ENCODE assay signal across 1 cellular context in the genomic region with DNA sequence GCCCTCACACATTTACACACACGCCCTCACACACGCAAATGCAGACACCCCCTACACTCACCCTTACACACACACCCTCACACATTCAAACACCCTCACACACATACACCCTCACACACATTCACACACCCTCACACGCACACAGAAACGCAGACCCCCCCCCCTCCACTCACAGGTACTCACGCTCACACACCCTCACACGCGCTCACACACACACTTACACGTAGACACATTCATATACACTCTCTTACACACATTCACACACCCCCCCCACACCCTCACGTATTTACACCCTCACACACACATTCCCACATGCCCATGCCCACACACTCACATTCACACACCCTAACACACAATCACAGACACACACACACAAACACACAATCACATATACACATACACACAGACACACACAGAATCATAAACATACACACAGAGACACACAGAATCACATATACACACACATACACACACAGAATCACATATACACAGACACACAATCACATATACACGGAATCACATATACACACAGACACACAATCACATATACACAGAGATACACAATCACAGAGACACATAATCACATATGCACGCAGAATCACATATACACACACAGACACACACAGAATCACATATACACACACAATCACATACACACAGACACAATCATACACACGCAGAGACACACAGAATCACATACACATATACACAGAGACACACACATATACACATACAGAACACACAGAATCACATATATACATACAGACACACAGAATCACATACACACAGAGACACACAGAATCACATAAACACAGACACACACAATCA.
TF ChIP-seq lines count a peak whose summit lies in the region.

No MANE protein-coding gene starts in this region.

TF ChIP-seq in HEK293, 187 proteins besides CTCF, POLR2A, EP300 and RAD21 (continued from another document and continues in another):
- TF ChIP-seq, protein P1, sequence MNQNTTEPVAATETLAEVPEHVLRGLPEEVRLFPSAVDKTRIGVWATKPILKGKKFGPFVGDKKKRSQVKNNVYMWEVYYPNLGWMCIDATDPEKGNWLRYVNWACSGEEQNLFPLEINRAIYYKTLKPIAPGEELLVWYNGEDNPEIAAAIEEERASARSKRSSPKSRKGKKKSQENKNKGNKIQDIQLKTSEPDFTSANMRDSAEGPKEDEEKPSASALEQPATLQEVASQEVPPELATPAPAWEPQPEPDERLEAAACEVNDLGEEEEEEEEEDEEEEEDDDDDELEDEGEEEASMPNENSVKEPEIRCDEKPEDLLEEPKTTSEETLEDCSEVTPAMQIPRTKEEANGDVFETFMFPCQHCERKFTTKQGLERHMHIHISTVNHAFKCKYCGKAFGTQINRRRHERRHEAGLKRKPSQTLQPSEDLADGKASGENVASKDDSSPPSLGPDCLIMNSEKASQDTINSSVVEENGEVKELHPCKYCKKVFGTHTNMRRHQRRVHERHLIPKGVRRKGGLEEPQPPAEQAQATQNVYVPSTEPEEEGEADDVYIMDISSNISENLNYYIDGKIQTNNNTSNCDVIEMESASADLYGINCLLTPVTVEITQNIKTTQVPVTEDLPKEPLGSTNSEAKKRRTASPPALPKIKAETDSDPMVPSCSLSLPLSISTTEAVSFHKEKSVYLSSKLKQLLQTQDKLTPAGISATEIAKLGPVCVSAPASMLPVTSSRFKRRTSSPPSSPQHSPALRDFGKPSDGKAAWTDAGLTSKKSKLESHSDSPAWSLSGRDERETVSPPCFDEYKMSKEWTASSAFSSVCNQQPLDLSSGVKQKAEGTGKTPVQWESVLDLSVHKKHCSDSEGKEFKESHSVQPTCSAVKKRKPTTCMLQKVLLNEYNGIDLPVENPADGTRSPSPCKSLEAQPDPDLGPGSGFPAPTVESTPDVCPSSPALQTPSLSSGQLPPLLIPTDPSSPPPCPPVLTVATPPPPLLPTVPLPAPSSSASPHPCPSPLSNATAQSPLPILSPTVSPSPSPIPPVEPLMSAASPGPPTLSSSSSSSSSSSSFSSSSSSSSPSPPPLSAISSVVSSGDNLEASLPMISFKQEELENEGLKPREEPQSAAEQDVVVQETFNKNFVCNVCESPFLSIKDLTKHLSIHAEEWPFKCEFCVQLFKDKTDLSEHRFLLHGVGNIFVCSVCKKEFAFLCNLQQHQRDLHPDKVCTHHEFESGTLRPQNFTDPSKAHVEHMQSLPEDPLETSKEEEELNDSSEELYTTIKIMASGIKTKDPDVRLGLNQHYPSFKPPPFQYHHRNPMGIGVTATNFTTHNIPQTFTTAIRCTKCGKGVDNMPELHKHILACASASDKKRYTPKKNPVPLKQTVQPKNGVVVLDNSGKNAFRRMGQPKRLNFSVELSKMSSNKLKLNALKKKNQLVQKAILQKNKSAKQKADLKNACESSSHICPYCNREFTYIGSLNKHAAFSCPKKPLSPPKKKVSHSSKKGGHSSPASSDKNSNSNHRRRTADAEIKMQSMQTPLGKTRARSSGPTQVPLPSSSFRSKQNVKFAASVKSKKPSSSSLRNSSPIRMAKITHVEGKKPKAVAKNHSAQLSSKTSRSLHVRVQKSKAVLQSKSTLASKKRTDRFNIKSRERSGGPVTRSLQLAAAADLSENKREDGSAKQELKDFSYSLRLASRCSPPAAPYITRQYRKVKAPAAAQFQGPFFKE (tag by site-specific recombination; IDR thresholded peaks at IDR 0.05; ENCODE audit: borderline replicate concordance): no peak
- no peak for TF ChIP-seq ZNF596 (tag by site-specific recombination; IDR thresholded peaks at IDR 0.05)
- TF ChIP-seq TRIM28 (IDR thresholded peaks at IDR 0.05; ENCODE audit: borderline replicate concordance, low read length): no peak
- TF ChIP-seq KLF8 (tag by site-specific recombination; IDR thresholded peaks at IDR 0.05): no peak
- peak; percentile 98 for TF ChIP-seq ZFHX2 (tag by site-specific recombination; conservative IDR thresholded peaks at IDR 0.05)
- TF ChIP-seq ZNF558 (tag by site-specific recombination; IDR thresholded peaks at IDR 0.05): no peak
- TF ChIP-seq KLF16 (tag by site-specific recombination; IDR thresholded peaks at IDR 0.05): no peak
- no peak for TF ChIP-seq ZNF785 (tag by site-specific recombination; IDR thresholded peaks at IDR 0.05)
- TF ChIP-seq ZNF555 (tag by site-specific recombination; conservative IDR thresholded peaks at IDR 0.05): no peak
- no peak for TF ChIP-seq SALL2 (tag by site-specific recombination; IDR thresholded peaks at IDR 0.05; ENCODE audit: borderline replicate concordance)
- no peak for TF ChIP-seq ZBTB20 (tag by site-specific recombination; IDR thresholded peaks at IDR 0.05)
- TF ChIP-seq ZSCAN30 (tag by site-specific recombination; IDR thresholded peaks at IDR 0.05): no peak
- no peak for TF ChIP-seq ZBTB1 (tag by site-specific recombination; IDR thresholded peaks at IDR 0.05)
- TF ChIP-seq KLF10 (tag by site-specific recombination; IDR thresholded peaks at IDR 0.05): no peak
- TF ChIP-seq GLI2 (tag by site-specific recombination; IDR thresholded peaks at IDR 0.05; ENCODE audit: borderline replicate concordance, low read depth): no peak
- TF ChIP-seq, protein P2, sequence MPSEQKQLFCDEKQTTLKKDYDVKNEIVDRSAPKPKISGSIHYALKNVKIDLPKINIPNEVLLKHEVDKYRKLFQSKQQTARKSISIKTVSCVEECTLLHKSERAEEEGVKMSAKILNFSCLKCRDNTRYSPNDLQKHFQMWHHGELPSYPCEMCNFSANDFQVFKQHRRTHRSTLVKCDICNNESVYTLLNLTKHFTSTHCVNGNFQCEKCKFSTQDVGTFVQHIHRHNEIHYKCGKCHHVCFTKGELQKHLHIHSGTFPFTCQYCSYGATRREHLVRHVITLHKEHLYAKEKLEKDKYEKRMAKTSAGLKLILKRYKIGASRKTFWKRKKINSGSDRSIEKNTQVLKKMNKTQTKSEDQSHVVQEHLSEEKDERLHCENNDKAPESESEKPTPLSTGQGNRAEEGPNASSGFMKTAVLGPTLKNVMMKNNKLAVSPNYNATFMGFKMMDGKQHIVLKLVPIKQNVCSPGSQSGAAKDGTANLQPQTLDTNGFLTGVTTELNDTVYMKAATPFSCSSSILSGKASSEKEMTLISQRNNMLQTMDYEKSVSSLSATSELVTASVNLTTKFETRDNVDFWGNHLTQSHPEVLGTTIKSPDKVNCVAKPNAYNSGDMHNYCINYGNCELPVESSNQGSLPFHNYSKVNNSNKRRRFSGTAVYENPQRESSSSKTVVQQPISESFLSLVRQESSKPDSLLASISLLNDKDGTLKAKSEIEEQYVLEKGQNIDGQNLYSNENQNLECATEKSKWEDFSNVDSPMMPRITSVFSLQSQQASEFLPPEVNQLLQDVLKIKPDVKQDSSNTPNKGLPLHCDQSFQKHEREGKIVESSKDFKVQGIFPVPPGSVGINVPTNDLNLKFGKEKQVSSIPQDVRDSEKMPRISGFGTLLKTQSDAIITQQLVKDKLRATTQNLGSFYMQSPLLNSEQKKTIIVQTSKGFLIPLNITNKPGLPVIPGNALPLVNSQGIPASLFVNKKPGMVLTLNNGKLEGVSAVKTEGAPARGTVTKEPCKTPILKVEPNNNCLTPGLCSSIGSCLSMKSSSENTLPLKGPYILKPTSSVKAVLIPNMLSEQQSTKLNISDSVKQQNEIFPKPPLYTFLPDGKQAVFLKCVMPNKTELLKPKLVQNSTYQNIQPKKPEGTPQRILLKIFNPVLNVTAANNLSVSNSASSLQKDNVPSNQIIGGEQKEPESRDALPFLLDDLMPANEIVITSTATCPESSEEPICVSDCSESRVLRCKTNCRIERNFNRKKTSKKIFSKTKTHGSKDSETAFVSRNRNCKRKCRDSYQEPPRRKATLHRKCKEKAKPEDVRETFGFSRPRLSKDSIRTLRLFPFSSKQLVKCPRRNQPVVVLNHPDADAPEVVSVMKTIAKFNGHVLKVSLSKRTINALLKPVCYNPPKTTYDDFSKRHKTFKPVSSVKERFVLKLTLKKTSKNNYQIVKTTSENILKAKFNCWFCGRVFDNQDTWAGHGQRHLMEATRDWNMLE (tag by site-specific recombination; conservative IDR thresholded peaks at IDR 0.05; ENCODE audit: low read depth): no peak
- TF ChIP-seq, protein P3, sequence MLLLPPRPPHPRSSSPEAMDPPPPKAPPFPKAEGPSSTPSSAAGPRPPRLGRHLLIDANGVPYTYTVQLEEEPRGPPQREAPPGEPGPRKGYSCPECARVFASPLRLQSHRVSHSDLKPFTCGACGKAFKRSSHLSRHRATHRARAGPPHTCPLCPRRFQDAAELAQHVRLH (tag by site-specific recombination; IDR thresholded peaks at IDR 0.05): no peak
- TF ChIP-seq, protein P4, sequence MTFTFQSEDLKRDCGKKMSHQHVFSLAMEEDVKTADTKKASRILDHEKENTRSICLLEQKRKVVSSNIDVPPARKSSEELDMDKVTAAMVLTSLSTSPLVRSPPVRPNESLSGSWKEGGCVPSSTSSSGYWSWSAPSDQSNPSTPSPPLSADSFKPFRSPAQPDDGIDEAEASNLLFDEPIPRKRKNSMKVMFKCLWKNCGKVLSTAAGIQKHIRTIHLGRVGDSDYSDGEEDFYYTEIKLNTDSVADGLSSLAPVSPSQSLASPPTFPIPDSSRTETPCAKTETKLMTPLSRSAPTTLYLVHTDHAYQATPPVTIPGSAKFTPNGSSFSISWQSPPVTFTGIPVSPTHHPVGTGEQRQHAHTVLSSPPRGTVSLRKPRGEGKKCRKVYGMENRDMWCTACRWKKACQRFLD (tag by site-specific recombination; IDR thresholded peaks at IDR 0.05): no peak
- TF ChIP-seq ZNF423 (tag by site-specific recombination; IDR thresholded peaks at IDR 0.05): no peak
- TF ChIP-seq ZNF266 (tag by site-specific recombination; IDR thresholded peaks at IDR 0.05; ENCODE audit: low read depth): 0 out of 2 replicates have a peak, but pooled peaks have one; percentile 3
- no peak for TF ChIP-seq ZNF302 (tag by site-specific recombination; IDR thresholded peaks at IDR 0.05; ENCODE audit: low read depth)
- TF ChIP-seq, protein P5, sequence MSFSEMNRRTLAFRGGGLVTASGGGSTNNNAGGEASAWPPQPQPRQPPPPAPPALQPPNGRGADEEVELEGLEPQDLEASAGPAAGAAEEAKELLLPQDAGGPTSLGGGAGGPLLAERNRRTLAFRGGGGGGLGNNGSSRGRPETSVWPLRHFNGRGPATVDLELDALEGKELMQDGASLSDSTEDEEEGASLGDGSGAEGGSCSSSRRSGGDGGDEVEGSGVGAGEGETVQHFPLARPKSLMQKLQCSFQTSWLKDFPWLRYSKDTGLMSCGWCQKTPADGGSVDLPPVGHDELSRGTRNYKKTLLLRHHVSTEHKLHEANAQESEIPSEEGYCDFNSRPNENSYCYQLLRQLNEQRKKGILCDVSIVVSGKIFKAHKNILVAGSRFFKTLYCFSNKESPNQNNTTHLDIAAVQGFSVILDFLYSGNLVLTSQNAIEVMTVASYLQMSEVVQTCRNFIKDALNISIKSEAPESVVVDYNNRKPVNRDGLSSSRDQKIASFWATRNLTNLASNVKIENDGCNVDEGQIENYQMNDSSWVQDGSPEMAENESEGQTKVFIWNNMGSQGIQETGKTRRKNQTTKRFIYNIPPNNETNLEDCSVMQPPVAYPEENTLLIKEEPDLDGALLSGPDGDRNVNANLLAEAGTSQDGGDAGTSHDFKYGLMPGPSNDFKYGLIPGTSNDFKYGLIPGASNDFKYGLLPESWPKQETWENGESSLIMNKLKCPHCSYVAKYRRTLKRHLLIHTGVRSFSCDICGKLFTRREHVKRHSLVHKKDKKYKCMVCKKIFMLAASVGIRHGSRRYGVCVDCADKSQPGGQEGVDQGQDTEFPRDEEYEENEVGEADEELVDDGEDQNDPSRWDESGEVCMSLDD (tag by site-specific recombination; IDR thresholded peaks at IDR 0.05): no peak
- no peak for TF ChIP-seq GLI4 (tag by site-specific recombination; IDR thresholded peaks at IDR 0.05)
- no peak for TF ChIP-seq ZIC2 (tag by site-specific recombination; IDR thresholded peaks at IDR 0.05)
- no peak for TF ChIP-seq OVOL3 (tag by site-specific recombination; IDR thresholded peaks at IDR 0.05)
- no peak for TF ChIP-seq RBAK (tag by site-specific recombination; IDR thresholded peaks at IDR 0.05)
- no peak for TF ChIP-seq SCRT1 (tag by site-specific recombination; IDR thresholded peaks at IDR 0.05; ENCODE audit: borderline replicate concordance)
- no peak for TF ChIP-seq ZNF521 (tag by site-specific recombination; IDR thresholded peaks at IDR 0.05)
- TF ChIP-seq ZNF768 (tag by site-specific recombination; IDR thresholded peaks at IDR 0.05): no peak
- TF ChIP-seq ZNF133 (tag by site-specific recombination; IDR thresholded peaks at IDR 0.05): no peak
- no peak for TF ChIP-seq BCL11A (tag by site-specific recombination; IDR thresholded peaks at IDR 0.05; ENCODE audit: low read depth)
- TF ChIP-seq ZNF707 (tag by site-specific recombination; IDR thresholded peaks at IDR 0.05): no peak
- no peak for TF ChIP-seq ZBTB21 (tag by site-specific recombination; IDR thresholded peaks at IDR 0.05)
- TF ChIP-seq ZSCAN23 (tag by site-specific recombination; IDR thresholded peaks at IDR 0.05): no peak
- TF ChIP-seq, protein P6, sequence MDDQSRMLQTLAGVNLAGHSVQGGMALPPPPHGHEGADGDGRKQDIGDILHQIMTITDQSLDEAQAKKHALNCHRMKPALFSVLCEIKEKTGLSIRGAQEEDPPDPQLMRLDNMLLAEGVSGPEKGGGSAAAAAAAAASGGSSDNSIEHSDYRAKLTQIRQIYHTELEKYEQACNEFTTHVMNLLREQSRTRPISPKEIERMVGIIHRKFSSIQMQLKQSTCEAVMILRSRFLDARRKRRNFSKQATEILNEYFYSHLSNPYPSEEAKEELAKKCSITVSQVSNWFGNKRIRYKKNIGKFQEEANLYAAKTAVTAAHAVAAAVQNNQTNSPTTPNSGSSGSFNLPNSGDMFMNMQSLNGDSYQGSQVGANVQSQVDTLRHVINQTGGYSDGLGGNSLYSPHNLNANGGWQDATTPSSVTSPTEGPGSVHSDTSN (CRISPR knock-in tag; IDR thresholded peaks at IDR 0.05): no peak
- TF ChIP-seq ZNF777 (tag by site-specific recombination; IDR thresholded peaks at IDR 0.05; ENCODE audit: borderline replicate concordance): 0 out of 2 replicates have a peak, but pooled peaks have one; percentile 38
- peak; percentile 6; the same call in 1 of the 2 replicates for TF ChIP-seq SP3 (tag by site-specific recombination; IDR thresholded peaks at IDR 0.05)
- no peak for TF ChIP-seq WT1 (tag by site-specific recombination; IDR thresholded peaks at IDR 0.05)
- TF ChIP-seq ZNF747 (tag by site-specific recombination; IDR thresholded peaks at IDR 0.05): no peak
- TF ChIP-seq MEIS1 (CRISPR knock-in tag; IDR thresholded peaks at IDR 0.05; ENCODE audit: borderline replicate concordance): no peak
- no peak for TF ChIP-seq ZNF670 (tag by site-specific recombination; IDR thresholded peaks at IDR 0.05; ENCODE audit: low read depth)
- TF ChIP-seq KLF9 (tag by site-specific recombination; IDR thresholded peaks at IDR 0.05; ENCODE audit: low read depth): no peak
- no peak for TF ChIP-seq ZNF341 (tag by site-specific recombination; IDR thresholded peaks at IDR 0.05; ENCODE audit: low read depth)
